8 cellular contexts compared by ENCODE assay signal in genomic region chr17:75872434-75873351, GRCh38. TPM values are rescaled to one million over a fixed set of nuclear protein-coding genes. Genes with fewer than 3 reads are reported as not detected.
DNase-seq lines count a peak whose midpoint lies in the region; ATAC-seq and TF ChIP-seq lines count a peak whose summit lies in the region.

No MANE protein-coding gene starts in this region.

- DNase-seq in HUDEP-2 (lab: John Stamatoyannopoulos, UW; ENCODE audit: unreplicated experiment in 76 of 76): peak in 41 of 76 experiments; percentile 3 to 65 (median 33)
- DNase-seq in activated CD4-positive, alpha-beta T cell treated with anti-CD3 and anti-CD28 coated beads, Interleukin-2, amount 10 ng/mL, durations not matched to agents 7 days and 5 days: peak; percentile 88
- DNase-seq in fibroblast of lung (ENCODE audit: low read depth in 2 of 2): peak; percentile 70 to 75
- DNase-seq in osteocyte (ENCODE audit: extremely low spot score, unreplicated experiment): peak; percentile 94
- DNase-seq in NCI-H1930 (lab: John Stamatoyannopoulos, UW): no peak

- H3K4me3 ChIP-seq in ACC112 (ENCODE audit: low read depth, low read length) (no peak overlapping the region; the same call in 1 of the 2 replicates), fibroblast of lung (replicated peaks in 1 of 4; ENCODE audit: control extremely low read depth in 1 of 4, insufficient read depth in 1 of 4, low read depth in 3 of 4, low read length in 4 of 4) (no peak overlapping the region)

- H3K27ac ChIP-seq in ACC112 (ENCODE audit: low read depth, low read length) (peak overlapping the region; percentile 89), fibroblast of lung (ENCODE audit: insufficient read depth, low read length) (peak overlapping the region; percentile 67)

- H3K4me1 Mint-ChIP-seq in activated CD4-positive, alpha-beta T cell treated with anti-CD3 and anti-CD28 coated beads, Interleukin-2, amount 10 ng/mL, durations not matched to agents 7 days and 5 days: peaks cover 38% of the 10 kb centered on the region
- H3K4me1 Mint-ChIP-seq in osteocyte (ENCODE audit: unreplicated experiment): peaks cover 74% of the 10 kb centered on the region

- POLR2A ChIA-PET in activated CD4-positive, alpha-beta T cell treated with anti-CD3 and anti-CD28 coated beads, Interleukin-2, amount 10 ng/mL, durations not matched to agents 7 days and 5 days (lab: Charles Lee): no interaction called here

- CTCF ChIA-PET in activated CD4-positive, alpha-beta T cell treated with anti-CD3 and anti-CD28 coated beads, Interleukin-2, amount 10 ng/mL, durations not matched to agents 7 days and 5 days (lab: Charles Lee): interaction anchor here (0.6 to 2.4 kb wide), 8 partner anchors 8 to 237 kb away, joined by 3 to 15 read pairs (median 5); partner anchors contain the start of gene WBP2

- no peaks in the 10 kb centered on the region for H3K9me3 ChIP-seq in fibroblast of lung (ENCODE audit: control insufficient read depth, insufficient read depth, low read depth, low read length)

- H3K9me3 Mint-ChIP-seq in activated CD4-positive, alpha-beta T cell treated with anti-CD3 and anti-CD28 coated beads, Interleukin-2, amount 10 ng/mL, durations not matched to agents 7 days and 5 days: no peaks in the 10 kb centered on the region
- H3K9me3 Mint-ChIP-seq in osteocyte (ENCODE audit: unreplicated experiment): no peaks in the 10 kb centered on the region

- peak overlapping the region; percentile 45 for H3K4me3 Mint-ChIP-seq in activated CD4-positive, alpha-beta T cell treated with anti-CD3 and anti-CD28 coated beads, Interleukin-2, amount 10 ng/mL, durations not matched to agents 7 days and 5 days
- H3K4me3 Mint-ChIP-seq in osteocyte (ENCODE audit: unreplicated experiment): peak overlapping the region; percentile 10

- peak overlapping the region; percentile 19 for H3K4me2 ChIP-seq in fibroblast of lung (ENCODE audit: extremely low read depth, insufficient read depth, low read length)

- H3K4me1 ChIP-seq in ACC112 (ENCODE audit: control insufficient read depth, insufficient read depth, low read length, unreplicated experiment): peaks cover 46% of the 10 kb centered on the region
- peaks cover 34% of the 10 kb centered on the region for H3K4me1 ChIP-seq in fibroblast of lung (ENCODE audit: control insufficient read depth, extremely low read depth, insufficient read depth, low read length)

- H3K27ac Mint-ChIP-seq in activated CD4-positive, alpha-beta T cell treated with anti-CD3 and anti-CD28 coated beads, Interleukin-2, amount 10 ng/mL, durations not matched to agents 7 days and 5 days: peak overlapping the region; percentile 97
- peak overlapping the region; percentile 99 for H3K27ac Mint-ChIP-seq in osteocyte (ENCODE audit: unreplicated experiment)

- H3K36me3 ChIP-seq in ACC112 (ENCODE audit: insufficient read depth, low read length): no peaks in the 10 kb centered on the region
- no peaks in the 10 kb centered on the region for H3K36me3 ChIP-seq in fibroblast of lung (ENCODE audit: control insufficient read depth, insufficient read depth, low read length)

- H3K27me3 Mint-ChIP-seq in activated CD4-positive, alpha-beta T cell treated with anti-CD3 and anti-CD28 coated beads, Interleukin-2, amount 10 ng/mL, durations not matched to agents 7 days and 5 days: no peaks in the 10 kb centered on the region
- H3K27me3 Mint-ChIP-seq in osteocyte (ENCODE audit: unreplicated experiment): no peaks in the 10 kb centered on the region

- H3K79me2 ChIP-seq in ACC112 (ENCODE audit: control insufficient read depth, insufficient read depth, low read length, unreplicated experiment) (no peaks in the 10 kb centered on the region), fibroblast of lung (ENCODE audit: control insufficient read depth, insufficient read depth, low read length) (no peaks in the 10 kb centered on the region)

- peak overlapping the region; percentile 40 for H3K9ac ChIP-seq in fibroblast of lung (ENCODE audit: insufficient read depth, low read length)

- no peaks in the 10 kb centered on the region for H4K20me1 ChIP-seq in fibroblast of lung (ENCODE audit: control insufficient read depth, extremely low read depth, insufficient read depth, low read length)

- H3K36me3 Mint-ChIP-seq in activated CD4-positive, alpha-beta T cell treated with anti-CD3 and anti-CD28 coated beads, Interleukin-2, amount 10 ng/mL, durations not matched to agents 7 days and 5 days (ENCODE audit: low read depth): peaks cover 17% of the 10 kb centered on the region
- H3K36me3 Mint-ChIP-seq in osteocyte (ENCODE audit: unreplicated experiment): peaks cover 2% of the 10 kb centered on the region

- H3K27me3 ChIP-seq in ACC112 (ENCODE audit: insufficient read depth, low read length) (no peaks in the 10 kb centered on the region), fibroblast of lung (ENCODE audit: control insufficient read depth, insufficient read depth, low read length) (no peaks in the 10 kb centered on the region)

- TF ChIP-seq CTCF in fibroblast of lung (conservative IDR thresholded peaks at IDR 0.05 in 1 of 2, IDR thresholded peaks at IDR 0.05 in 1 of 2; ENCODE audit: low read depth in 1 of 2, low read length in 2 of 2) (no peak), osteocyte (IDR thresholded peaks at IDR 0.05) (no peak)

- no peak for ATAC-seq in HG03571 (IDR thresholded peaks at IDR 0.05; ENCODE audit: unreplicated experiment)
- ATAC-seq in GM21423 (IDR thresholded peaks at IDR 0.05; ENCODE audit: unreplicated experiment): no peak

- H2AFZ ChIP-seq in ACC112 (ENCODE audit: low read length, unreplicated experiment): no peak overlapping the region
- H2AFZ ChIP-seq in fibroblast of lung (ENCODE audit: low read length): no peak overlapping the region

RNA-seq across cellular contexts. Expression of gene TRIM47, which starts 5.7 kb away (rescaled TPM):
- total RNA-seq in activated CD4-positive, alpha-beta T cell treated with anti-CD3 and anti-CD28 coated beads, Interleukin-2, amount 10 ng/mL, durations not matched to agents 7 days and 5 days: 10 to 100 TPM; 33.9 to 43.4 TPM
- 16.0 and 18.2 TPM in 2 replicates for total RNA-seq in fibroblast of lung
- polyA plus RNA-seq in fibroblast of lung: 2.2 and 4.8 TPM in 2 replicates
- 4.4 and 10.9 TPM in 2 replicates for polyA plus RNA-seq in fibroblast of lung (2012)
- 7.7 and 13.2 TPM in 2 replicates for polyA minus RNA-seq in fibroblast of lung (ENCODE audit: low replicate concordance)
- 33.3 and 40.2 TPM in 2 replicates for total RNA-seq in osteocyte

RNA-seq across cellular contexts. Expression of gene WBP2, which starts 17.6 kb away (rescaled TPM):
- total RNA-seq in activated CD4-positive, alpha-beta T cell treated with anti-CD3 and anti-CD28 coated beads, Interleukin-2, amount 10 ng/mL, durations not matched to agents 7 days and 5 days: 10 to 100 TPM; 76.8 to 83.5 TPM
- 20.5 and 39.5 TPM in 2 replicates for total RNA-seq in fibroblast of lung
- 53.4 and 56.1 TPM in 2 replicates for polyA plus RNA-seq in fibroblast of lung
- 84.6 and 92.3 TPM in 2 replicates for polyA plus RNA-seq in fibroblast of lung (2012)
- polyA minus RNA-seq in fibroblast of lung (ENCODE audit: low replicate concordance): 56.6 and 62.7 TPM in 2 replicates
- total RNA-seq in osteocyte: 83.1 and 88.2 TPM in 2 replicates

RNA-seq across cellular contexts. Expression of gene TRIM65, which starts 24.1 kb away (rescaled TPM):
- total RNA-seq in activated CD4-positive, alpha-beta T cell treated with anti-CD3 and anti-CD28 coated beads, Interleukin-2, amount 10 ng/mL, durations not matched to agents 7 days and 5 days: 10 to 100 TPM; 26.5 to 28.7 TPM
- total RNA-seq in fibroblast of lung: 15.9 and 17.2 TPM in 2 replicates
- polyA plus RNA-seq in fibroblast of lung: 4.3 TPM in 2 replicates
- 8.2 and 8.6 TPM in 2 replicates for polyA plus RNA-seq in fibroblast of lung (2012)
- 6.8 and 11.5 TPM in 2 replicates for polyA minus RNA-seq in fibroblast of lung (ENCODE audit: low replicate concordance)
- total RNA-seq in osteocyte: 26.3 and 26.9 TPM in 2 replicates

RNA-seq across cellular contexts. Expression of gene UNC13D, which starts 28.5 kb away (rescaled TPM):
- 100 to 1,000 TPM; 161 to 182 TPM for total RNA-seq in activated CD4-positive, alpha-beta T cell treated with anti-CD3 and anti-CD28 coated beads, Interleukin-2, amount 10 ng/mL, durations not matched to agents 7 days and 5 days
- total RNA-seq in fibroblast of lung (1.5 TPM in 2 replicates), osteocyte (3.3 and 3.6 TPM in 2 replicates)
- polyA plus RNA-seq in fibroblast of lung: 0.12 and 0.22 TPM in 2 replicates
- 0.10 and 0.16 TPM in 2 replicates for polyA plus RNA-seq in fibroblast of lung (2012)
- polyA minus RNA-seq in fibroblast of lung (ENCODE audit: low replicate concordance): 1.1 TPM in 1 of 2 replicates, not detected in the other

RNA-seq across cellular contexts. Expression of gene MRPL38, which starts 32.0 kb away (rescaled TPM):
- 10 to 100 TPM; 95.9 to 97.5 TPM for total RNA-seq in activated CD4-positive, alpha-beta T cell treated with anti-CD3 and anti-CD28 coated beads, Interleukin-2, amount 10 ng/mL, durations not matched to agents 7 days and 5 days
- total RNA-seq in fibroblast of lung (30.8 and 36.0 TPM in 2 replicates), osteocyte (71.1 and 73.6 TPM in 2 replicates)
- polyA plus RNA-seq in fibroblast of lung: 19.3 and 29.7 TPM in 2 replicates
- 28.1 and 51.3 TPM in 2 replicates for polyA plus RNA-seq in fibroblast of lung (2012)
- polyA minus RNA-seq in fibroblast of lung (ENCODE audit: low replicate concordance): 57.4 and 86.3 TPM in 2 replicates

Comparison
In these comparisons a context has a peak if more than half of its experiments do, and no peak if none do; other contexts are left out.
1. DNase-seq: peak in HUDEP-2 (41 of 76), activated CD4-positive, alpha-beta T cell treated with anti-CD3 and anti-CD28 coated beads, Interleukin-2, amount 10 ng/mL, durations not matched to agents 7 days and 5 days (single experiment), fibroblast of lung (2 of 2) and osteocyte (single experiment); none in NCI-H1930 (0 of 2).